In the genomic region with DNA sequence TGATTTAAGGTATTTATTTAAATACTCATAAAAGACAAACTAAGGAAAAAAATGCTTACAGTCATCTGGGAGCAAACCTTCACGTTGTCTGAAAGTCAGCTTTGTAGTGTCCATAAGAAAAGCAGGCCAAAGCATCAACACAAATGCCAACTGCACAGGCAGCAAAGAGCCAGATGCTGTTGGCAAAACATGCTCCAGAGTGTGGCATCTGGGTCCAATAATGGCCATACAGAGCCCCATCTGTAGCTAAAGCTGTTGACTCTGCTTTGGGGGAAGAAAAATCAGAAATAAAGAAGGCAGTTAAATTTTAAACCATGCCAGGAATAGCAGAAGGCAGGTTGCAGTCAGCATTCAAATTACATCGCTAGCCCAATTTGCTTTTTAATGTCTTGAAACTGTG, we compare ENCODE assay signal across 2 cellular contexts.
TF ChIP-seq lines count a peak whose summit lies in the region.

No MANE protein-coding gene starts in this region.

TF ChIP-seq in GM23338, 12 proteins besides CTCF, POLR2A, EP300 and RAD21 (continued from another document):
- TF ChIP-seq, protein P1, sequence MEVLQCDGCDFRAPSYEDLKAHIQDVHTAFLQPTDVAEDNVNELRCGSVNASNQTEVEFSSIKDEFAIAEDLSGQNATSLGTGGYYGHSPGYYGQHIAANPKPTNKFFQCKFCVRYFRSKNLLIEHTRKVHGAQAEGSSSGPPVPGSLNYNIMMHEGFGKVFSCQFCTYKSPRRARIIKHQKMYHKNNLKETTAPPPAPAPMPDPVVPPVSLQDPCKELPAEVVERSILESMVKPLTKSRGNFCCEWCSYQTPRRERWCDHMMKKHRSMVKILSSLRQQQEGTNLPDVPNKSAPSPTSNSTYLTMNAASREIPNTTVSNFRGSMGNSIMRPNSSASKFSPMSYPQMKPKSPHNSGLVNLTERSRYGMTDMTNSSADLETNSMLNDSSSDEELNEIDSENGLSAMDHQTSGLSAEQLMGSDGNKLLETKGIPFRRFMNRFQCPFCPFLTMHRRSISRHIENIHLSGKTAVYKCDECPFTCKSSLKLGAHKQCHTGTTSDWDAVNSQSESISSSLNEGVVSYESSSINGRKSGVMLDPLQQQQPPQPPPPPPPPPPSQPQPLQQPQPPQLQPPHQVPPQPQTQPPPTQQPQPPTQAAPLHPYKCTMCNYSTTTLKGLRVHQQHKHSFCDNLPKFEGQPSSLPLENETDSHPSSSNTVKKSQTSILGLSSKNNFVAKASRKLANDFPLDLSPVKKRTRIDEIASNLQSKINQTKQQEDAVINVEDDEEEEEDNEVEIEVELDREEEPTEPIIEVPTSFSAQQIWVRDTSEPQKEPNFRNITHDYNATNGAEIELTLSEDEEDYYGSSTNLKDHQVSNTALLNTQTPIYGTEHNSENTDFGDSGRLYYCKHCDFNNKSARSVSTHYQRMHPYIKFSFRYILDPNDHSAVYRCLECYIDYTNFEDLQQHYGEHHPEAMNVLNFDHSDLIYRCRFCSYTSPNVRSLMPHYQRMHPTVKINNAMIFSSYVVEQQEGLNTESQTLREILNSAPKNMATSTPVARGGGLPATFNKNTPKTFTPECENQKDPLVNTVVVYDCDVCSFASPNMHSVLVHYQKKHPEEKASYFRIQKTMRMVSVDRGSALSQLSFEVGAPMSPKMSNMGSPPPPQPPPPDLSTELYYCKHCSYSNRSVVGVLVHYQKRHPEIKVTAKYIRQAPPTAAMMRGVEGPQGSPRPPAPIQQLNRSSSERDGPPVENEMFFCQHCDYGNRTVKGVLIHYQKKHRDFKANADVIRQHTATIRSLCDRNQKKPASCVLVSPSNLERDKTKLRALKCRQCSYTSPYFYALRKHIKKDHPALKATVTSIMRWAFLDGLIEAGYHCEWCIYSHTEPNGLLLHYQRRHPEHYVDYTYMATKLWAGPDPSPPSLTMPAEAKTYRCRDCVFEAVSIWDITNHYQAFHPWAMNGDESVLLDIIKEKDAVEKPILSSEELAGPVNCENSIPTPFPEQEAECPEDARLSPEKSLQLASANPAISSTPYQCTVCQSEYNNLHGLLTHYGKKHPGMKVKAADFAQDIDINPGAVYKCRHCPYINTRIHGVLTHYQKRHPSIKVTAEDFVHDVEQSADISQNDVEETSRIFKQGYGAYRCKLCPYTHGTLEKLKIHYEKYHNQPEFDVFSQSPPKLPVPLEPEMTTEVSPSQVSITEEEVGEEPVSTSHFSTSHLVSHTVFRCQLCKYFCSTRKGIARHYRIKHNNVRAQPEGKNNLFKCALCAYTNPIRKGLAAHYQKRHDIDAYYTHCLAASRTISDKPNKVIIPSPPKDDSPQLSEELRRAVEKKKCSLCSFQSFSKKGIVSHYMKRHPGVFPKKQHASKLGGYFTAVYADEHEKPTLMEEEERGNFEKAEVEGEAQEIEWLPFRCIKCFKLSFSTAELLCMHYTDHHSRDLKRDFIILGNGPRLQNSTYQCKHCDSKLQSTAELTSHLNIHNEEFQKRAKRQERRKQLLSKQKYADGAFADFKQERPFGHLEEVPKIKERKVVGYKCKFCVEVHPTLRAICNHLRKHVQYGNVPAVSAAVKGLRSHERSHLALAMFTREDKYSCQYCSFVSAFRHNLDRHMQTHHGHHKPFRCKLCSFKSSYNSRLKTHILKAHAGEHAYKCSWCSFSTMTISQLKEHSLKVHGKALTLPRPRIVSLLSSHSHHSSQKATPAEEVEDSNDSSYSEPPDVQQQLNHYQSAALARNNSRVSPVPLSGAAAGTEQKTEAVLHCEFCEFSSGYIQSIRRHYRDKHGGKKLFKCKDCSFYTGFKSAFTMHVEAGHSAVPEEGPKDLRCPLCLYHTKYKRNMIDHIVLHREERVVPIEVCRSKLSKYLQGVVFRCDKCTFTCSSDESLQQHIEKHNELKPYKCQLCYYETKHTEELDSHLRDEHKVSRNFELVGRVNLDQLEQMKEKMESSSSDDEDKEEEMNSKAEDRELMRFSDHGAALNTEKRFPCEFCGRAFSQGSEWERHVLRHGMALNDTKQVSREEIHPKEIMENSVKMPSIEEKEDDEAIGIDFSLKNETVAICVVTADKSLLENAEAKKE (CRISPR knock-in tag; IDR thresholded peaks at IDR 0.05), result no peak
- no peak for TF ChIP-seq ZNF331 (CRISPR knock-in tag; IDR thresholded peaks at IDR 0.05; ENCODE audit: low read depth)
- no peak for TF ChIP-seq EZH2phosphoT487 (IDR thresholded peaks at IDR 0.05; ENCODE audit: unreplicated experiment)
- TF ChIP-seq JUNB (IDR thresholded peaks at IDR 0.05; ENCODE audit: unreplicated experiment), result no peak
- TF ChIP-seq, protein P2, sequence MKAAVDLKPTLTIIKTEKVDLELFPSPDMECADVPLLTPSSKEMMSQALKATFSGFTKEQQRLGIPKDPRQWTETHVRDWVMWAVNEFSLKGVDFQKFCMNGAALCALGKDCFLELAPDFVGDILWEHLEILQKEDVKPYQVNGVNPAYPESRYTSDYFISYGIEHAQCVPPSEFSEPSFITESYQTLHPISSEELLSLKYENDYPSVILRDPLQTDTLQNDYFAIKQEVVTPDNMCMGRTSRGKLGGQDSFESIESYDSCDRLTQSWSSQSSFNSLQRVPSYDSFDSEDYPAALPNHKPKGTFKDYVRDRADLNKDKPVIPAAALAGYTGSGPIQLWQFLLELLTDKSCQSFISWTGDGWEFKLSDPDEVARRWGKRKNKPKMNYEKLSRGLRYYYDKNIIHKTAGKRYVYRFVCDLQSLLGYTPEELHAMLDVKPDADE (IDR thresholded peaks at IDR 0.05), result no peak
- no peak for TF ChIP-seq POLR2AphosphoS5 (IDR thresholded peaks at IDR 0.05; ENCODE audit: low read depth)
- TF ChIP-seq, protein P3, sequence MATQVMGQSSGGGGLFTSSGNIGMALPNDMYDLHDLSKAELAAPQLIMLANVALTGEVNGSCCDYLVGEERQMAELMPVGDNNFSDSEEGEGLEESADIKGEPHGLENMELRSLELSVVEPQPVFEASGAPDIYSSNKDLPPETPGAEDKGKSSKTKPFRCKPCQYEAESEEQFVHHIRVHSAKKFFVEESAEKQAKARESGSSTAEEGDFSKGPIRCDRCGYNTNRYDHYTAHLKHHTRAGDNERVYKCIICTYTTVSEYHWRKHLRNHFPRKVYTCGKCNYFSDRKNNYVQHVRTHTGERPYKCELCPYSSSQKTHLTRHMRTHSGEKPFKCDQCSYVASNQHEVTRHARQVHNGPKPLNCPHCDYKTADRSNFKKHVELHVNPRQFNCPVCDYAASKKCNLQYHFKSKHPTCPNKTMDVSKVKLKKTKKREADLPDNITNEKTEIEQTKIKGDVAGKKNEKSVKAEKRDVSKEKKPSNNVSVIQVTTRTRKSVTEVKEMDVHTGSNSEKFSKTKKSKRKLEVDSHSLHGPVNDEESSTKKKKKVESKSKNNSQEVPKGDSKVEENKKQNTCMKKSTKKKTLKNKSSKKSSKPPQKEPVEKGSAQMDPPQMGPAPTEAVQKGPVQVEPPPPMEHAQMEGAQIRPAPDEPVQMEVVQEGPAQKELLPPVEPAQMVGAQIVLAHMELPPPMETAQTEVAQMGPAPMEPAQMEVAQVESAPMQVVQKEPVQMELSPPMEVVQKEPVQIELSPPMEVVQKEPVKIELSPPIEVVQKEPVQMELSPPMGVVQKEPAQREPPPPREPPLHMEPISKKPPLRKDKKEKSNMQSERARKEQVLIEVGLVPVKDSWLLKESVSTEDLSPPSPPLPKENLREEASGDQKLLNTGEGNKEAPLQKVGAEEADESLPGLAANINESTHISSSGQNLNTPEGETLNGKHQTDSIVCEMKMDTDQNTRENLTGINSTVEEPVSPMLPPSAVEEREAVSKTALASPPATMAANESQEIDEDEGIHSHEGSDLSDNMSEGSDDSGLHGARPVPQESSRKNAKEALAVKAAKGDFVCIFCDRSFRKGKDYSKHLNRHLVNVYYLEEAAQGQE (IDR thresholded peaks at IDR 0.05; ENCODE audit: unreplicated experiment), result no peak

TF ChIP-seq in SK-N-SH, 30 proteins besides CTCF, POLR2A, EP300 and RAD21 (continued from another document):
- TF ChIP-seq, protein P4, sequence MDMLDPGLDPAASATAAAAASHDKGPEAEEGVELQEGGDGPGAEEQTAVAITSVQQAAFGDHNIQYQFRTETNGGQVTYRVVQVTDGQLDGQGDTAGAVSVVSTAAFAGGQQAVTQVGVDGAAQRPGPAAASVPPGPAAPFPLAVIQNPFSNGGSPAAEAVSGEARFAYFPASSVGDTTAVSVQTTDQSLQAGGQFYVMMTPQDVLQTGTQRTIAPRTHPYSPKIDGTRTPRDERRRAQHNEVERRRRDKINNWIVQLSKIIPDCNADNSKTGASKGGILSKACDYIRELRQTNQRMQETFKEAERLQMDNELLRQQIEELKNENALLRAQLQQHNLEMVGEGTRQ (IDR thresholded peaks at IDR 0.05; ENCODE audit: borderline replicate concordance, low read depth, low read length), result no peak
